In the genomic region with DNA sequence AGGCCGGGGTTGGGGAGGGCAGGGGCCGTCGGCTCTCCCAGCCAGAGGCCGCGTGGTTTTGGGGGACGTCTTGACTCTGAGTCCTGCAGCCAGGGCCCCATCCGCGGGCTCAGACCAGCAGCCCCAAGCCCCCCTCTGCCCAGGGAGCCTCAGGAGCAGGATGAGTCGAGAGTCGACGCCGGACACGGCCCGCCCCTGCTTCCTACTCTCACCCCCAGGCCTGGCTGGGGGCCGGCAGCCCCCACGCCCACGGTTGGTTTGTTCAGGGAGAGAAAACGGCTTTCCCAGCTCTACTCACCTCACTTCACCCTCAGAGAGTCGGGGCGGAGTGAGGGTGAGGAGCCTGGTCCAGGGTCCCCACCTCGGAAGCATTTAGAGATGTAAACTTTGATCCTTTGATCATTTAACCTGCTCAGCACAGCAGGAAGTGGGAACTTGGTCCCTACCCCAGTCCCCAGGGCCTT, we compare ENCODE assay signal across 10 cellular contexts. TPM values are rescaled to one million over a fixed set of nuclear protein-coding genes. Genes with fewer than 3 reads are reported as not detected.
A peak's percentile ranks its signal among the peaks of the same experiment; 100 is the strongest.
DNase-seq lines count a peak whose midpoint lies in the region; ATAC-seq, FAIRE-seq and TF ChIP-seq lines count a peak whose summit lies in the region.
"Had no signal": no experiment of that assay in that cellular context is flagged by ENCODE, and none has a peak within 500 bp of the region (broad histone marks: within the 10 kb centered on the region; RNA-seq: fewer than 3 reads in every experiment).

No MANE protein-coding gene starts in this region.

- 41% methylated on average over 20 of the region's 21 CpGs for WGBS in smooth muscle cell (ENCODE audit: low lambda C conversion rate)

- no peaks in the 10 kb centered on the region for H3F3A ChIP-seq in smooth muscle cell (ENCODE audit: low read depth)

- H4K20me1 ChIP-seq in smooth muscle cell (ENCODE audit: low read depth), result no peaks in the 10 kb centered on the region

- no peak overlapping the region for H2AFZ ChIP-seq in smooth muscle cell (ENCODE audit: low read depth)

- H3K9me3 ChIP-seq in kidney (ENCODE audit: control insufficient read depth in 1 of 2, low read length in 2 of 2) (no peaks in the 10 kb centered on the region), smooth muscle cell (replicated peaks; ENCODE audit: low read depth) (no peaks in the 10 kb centered on the region)

- no peak overlapping the region for H3K27ac Mint-ChIP-seq in activated CD4-positive, alpha-beta T cell treated with anti-CD3 and anti-CD28 coated beads for 36 hours
- no peak overlapping the region for H3K27ac Mint-ChIP-seq in activated B cell treated with CpG ODN at 0.5 μM for 24 hours

- H3K27ac ChIP-seq in kidney (ENCODE audit: low read depth in 2 of 2, low read length in 2 of 2) (no peak overlapping the region), smooth muscle cell (ENCODE audit: low read depth) (no peak overlapping the region)

- H3K27me3 ChIP-seq in smooth muscle cell (ENCODE audit: low read depth), result peaks cover 29% of the 10 kb centered on the region

- no peak for ATAC-seq in activated CD4-positive, alpha-beta T cell treated with anti-CD3 and anti-CD28 coated beads for 36 hours
- ATAC-seq in activated B cell treated with CpG ODN at 0.5 μM for 24 hours (ENCODE audit: low read depth) (no peak), GM18867 (IDR thresholded peaks at IDR 0.05; ENCODE audit: unreplicated experiment) (no peak)

- H3K79me2 ChIP-seq in smooth muscle cell (ENCODE audit: low read depth), result no peaks in the 10 kb centered on the region

- CTCF ChIA-PET in activated CD4-positive, alpha-beta T cell treated with anti-CD3 and anti-CD28 coated beads for 36 hours (lab: Charles Lee), result interaction anchor here (0.6 kb wide), 1 partner anchor 1025 kb away, joined by 3 read pairs; no protein-coding TSS in a partner anchor
- CTCF ChIA-PET in activated B cell treated with CpG ODN at 0.5 μM for 24 hours (lab: Charles Lee), result no interaction called here

- POLR2A ChIA-PET in activated CD4-positive, alpha-beta T cell treated with anti-CD3 and anti-CD28 coated beads for 36 hours (lab: Charles Lee), result no interaction called here
- POLR2A ChIA-PET in activated B cell treated with CpG ODN at 0.5 μM for 24 hours (lab: Charles Lee), result interaction anchor here (0.6 kb wide), 1 partner anchor 253 kb away, joined by 5 read pairs; no protein-coding TSS in a partner anchor

- FAIRE-seq in kidney (lab: Jason Lieb, UNC), result no peak
- FAIRE-seq: GM18507 had no signal

- H3K9ac ChIP-seq in kidney (ENCODE audit: low read length in 2 of 2) (no peak overlapping the region), smooth muscle cell (ENCODE audit: low read depth) (no peak overlapping the region)

- H3K4me2 ChIP-seq in smooth muscle cell, result peak overlapping the region; percentile 83

- peak overlapping the region in 1 of 2 donors; percentile 39 for H3K4me3 ChIP-seq in kidney (ENCODE audit: low read length in 2 of 2)
- peak overlapping the region; percentile 44 for H3K4me3 ChIP-seq in smooth muscle cell

- H3K4me1 ChIP-seq in kidney (ENCODE audit: control insufficient read depth in 1 of 2, insufficient read depth in 1 of 2, low read depth in 1 of 2, low read length in 2 of 2), result peaks cover 0 to 2% of the 10 kb centered on the region in 2 donors
- H3K4me1 ChIP-seq in smooth muscle cell (ENCODE audit: low read depth), result peaks cover 5% of the 10 kb centered on the region

- TF ChIP-seq CTCF in activated B cell treated with CpG ODN at 0.5 μM for 24 hours (IDR thresholded peaks at IDR 0.05) (no peak), kidney (IDR thresholded peaks at IDR 0.05; ENCODE audit: borderline replicate concordance, extremely low read depth, insufficient read depth) (no peak), smooth muscle cell (IDR thresholded peaks at IDR 0.05; ENCODE audit: borderline replicate concordance, insufficient read depth, poor library complexity, severe bottlenecking) (no peak)

- no peaks in the 10 kb centered on the region for H3K36me3 ChIP-seq in kidney (ENCODE audit: control insufficient read depth in 1 of 2, insufficient read depth in 2 of 2, low read length in 2 of 2)
- H3K36me3 ChIP-seq in smooth muscle cell (ENCODE audit: low read depth), result no peaks in the 10 kb centered on the region

- H3K36me3 Mint-ChIP-seq in activated CD4-positive, alpha-beta T cell treated with anti-CD3 and anti-CD28 coated beads for 36 hours (ENCODE audit: low read depth), result no peaks in the 10 kb centered on the region
- no peaks in the 10 kb centered on the region for H3K36me3 Mint-ChIP-seq in activated B cell treated with CpG ODN at 0.5 μM for 24 hours (ENCODE audit: low read depth)

- intact Hi-C loops in activated CD4-positive, alpha-beta T cell treated with anti-CD3 and anti-CD28 coated beads for 36 hours (cut with DNase I, micrococcal nuclease), result loop anchor here in 1 of 2 experiments (2.0 to 5.0 kb wide), 2 partner anchors 52 to 270 kb away; no protein-coding TSS in a partner anchor
- intact Hi-C loops in activated B cell treated with CpG ODN at 0.5 μM for 24 hours (cut with micrococcal nuclease) (no loop called here), kidney (cut with DNase I) (no loop called here)

- no peaks in the 10 kb centered on the region for H3K9me3 Mint-ChIP-seq in activated CD4-positive, alpha-beta T cell treated with anti-CD3 and anti-CD28 coated beads for 36 hours (ENCODE audit: low read depth)
- no peaks in the 10 kb centered on the region for H3K9me3 Mint-ChIP-seq in activated B cell treated with CpG ODN at 0.5 μM for 24 hours

- H3K4me3 Mint-ChIP-seq in activated CD4-positive, alpha-beta T cell treated with anti-CD3 and anti-CD28 coated beads for 36 hours, result peak overlapping the region; percentile 48
- H3K4me3 Mint-ChIP-seq in activated B cell treated with CpG ODN at 0.5 μM for 24 hours, result peak overlapping the region; percentile 64

- H3K4me1 Mint-ChIP-seq in activated CD4-positive, alpha-beta T cell treated with anti-CD3 and anti-CD28 coated beads for 36 hours, result peaks cover 5% of the 10 kb centered on the region
- H3K4me1 Mint-ChIP-seq in activated B cell treated with CpG ODN at 0.5 μM for 24 hours, result peaks cover 12% of the 10 kb centered on the region

- no peak for DNase-seq in activated CD4-positive, alpha-beta T cell treated with anti-CD3 and anti-CD28 coated beads for 36 hours
- no peak for DNase-seq in activated CD4-positive, alpha-beta T cell treated with anti-CD3 and anti-CD28 coated beads, Interleukin-2, amount 50 U/mL, for 4 hours
- no peak for DNase-seq in activated B cell treated with CpG ODN at 0.5 μM for 24 hours
- DNase-seq in kidney, result peak; percentile 73
- no peak for DNase-seq in smooth muscle cell (lab: John Stamatoyannopoulos, UW; ENCODE audit: unreplicated experiment)
- DNase-seq in NCI-H2171 (lab: John Stamatoyannopoulos, UW), result no peak
- DNase-seq in AG08396 (ENCODE audit: low spot score), result no peak
- DNase-seq: activated CD8-positive, alpha-beta memory T cell treated with anti-CD3 and anti-CD28 coated beads, Interleukin-2, amount 50 U/mL, for 4 hours had no signal

- peaks cover 7% of the 10 kb centered on the region for H3K27me3 Mint-ChIP-seq in activated CD4-positive, alpha-beta T cell treated with anti-CD3 and anti-CD28 coated beads for 36 hours
- peaks cover 14% of the 10 kb centered on the region for H3K27me3 Mint-ChIP-seq in activated B cell treated with CpG ODN at 0.5 μM for 24 hours

RNA-seq across cellular contexts. Expression of a gene that starts 6.9 kb away (rescaled TPM):
- 1 to 10 TPM in 1 of 2 experiments, under 1 TPM in 1; 0.87 to 2.1 TPM for total RNA-seq in activated CD4-positive, alpha-beta T cell treated with anti-CD3 and anti-CD28 coated beads for 36 hours
- 0.88 and 2.1 TPM in 2 replicates for total RNA-seq in activated B cell treated with CpG ODN at 0.5 μM for 24 hours
- 2.7 TPM for total RNA-seq in kidney
- 3.3 TPM for polyA plus RNA-seq in kidney (ENCODE audit: insufficient read depth, low read depth, low replicate concordance)
- total RNA-seq in smooth muscle cell, result 0.13 and 0.18 TPM in 2 replicates
- 0.78 and 1.2 TPM in 2 replicates for polyA plus RNA-seq in smooth muscle cell
